ENCODE assay signal across 25 cellular contexts in the genomic region with DNA sequence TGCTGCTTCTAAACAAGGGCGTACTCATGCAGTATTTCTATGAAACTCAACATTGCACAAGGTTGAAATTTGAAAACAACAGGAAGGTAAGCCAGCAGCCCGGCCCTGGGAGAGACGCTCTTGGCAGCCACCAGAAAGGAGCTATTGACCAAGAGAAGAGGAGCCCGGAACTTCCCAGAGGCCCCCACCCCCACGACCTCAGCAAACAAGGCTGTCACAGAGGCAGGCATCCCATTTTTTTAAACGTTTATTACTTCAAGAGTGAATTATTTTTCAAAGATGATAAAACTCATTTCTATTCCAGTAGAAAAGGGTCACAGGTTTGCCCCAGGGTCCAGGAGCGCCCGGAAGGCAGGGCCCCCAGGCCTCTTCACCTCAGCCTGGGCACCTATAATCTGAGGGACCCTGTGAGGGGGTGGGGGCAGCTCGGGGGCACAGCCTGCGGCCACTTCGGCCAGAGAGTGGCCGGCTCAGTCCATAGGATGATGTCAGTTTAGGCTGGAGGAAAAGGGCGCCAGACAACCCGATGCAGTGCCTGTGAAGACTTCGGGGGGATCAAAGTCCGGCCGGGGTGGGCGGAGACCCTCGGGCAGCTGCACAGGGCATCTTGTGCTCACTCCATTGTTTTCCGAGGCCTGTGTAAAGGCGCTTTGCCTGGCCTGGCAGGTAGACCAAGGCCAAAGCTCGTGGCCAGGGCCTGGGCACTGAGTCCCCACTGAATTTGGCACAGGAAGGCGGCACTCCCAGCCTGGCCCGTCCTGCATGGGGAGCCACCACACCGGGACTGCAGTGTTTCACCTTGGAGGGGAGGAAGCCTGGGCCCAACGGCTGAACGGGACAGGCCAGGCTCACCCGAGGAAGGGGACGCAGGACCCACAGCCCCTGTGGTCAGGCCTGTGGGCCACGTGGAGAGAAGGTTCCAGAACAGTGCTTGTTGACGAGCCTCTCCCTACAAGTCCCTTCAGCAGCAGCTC.
DNase-seq lines count a peak whose midpoint lies in the region; ATAC-seq, FAIRE-seq and TF ChIP-seq lines count a peak whose summit lies in the region.
"Had no signal": no experiment of that assay in that cellular context is flagged by ENCODE, and none has a peak within 500 bp of the region (broad histone marks: within the 10 kb centered on the region; RNA-seq: fewer than 3 reads in every experiment).

No MANE protein-coding gene starts in this region.

- WGBS in HepG2 (ENCODE audit: low lambda C conversion rate) = 0% methylated on average over 10 of the region's 31 CpGs
- 77 to 78% methylated on average over 15 to 23 of the region's 31 CpGs for WGBS in testis, 2 donors

- peak in 1 of 2 experiments; percentile 30; a peak in 1 of 4 replicates for TF ChIP-seq EP300 in HepG2 (IDR thresholded peaks at IDR 0.05; ENCODE audit: low read depth in 2 of 2, low read length in 2 of 2)
- TF ChIP-seq EP300 in HepG2 (CRISPR knock-in tag; IDR thresholded peaks at IDR 0.05; ENCODE audit: borderline replicate concordance) = peak; percentile 43; the same call in 1 of the 2 replicates

- in situ Hi-C loops in HepG2 (cut with HindIII; ENCODE audit: extremely low pct_ligation_motif_present, low pct_unique_long_range_greater_than_20kb) = loop anchor here (10.0 kb wide), 1 partner anchor 733 kb away; no protein-coding TSS in a partner anchor

- H3K9ac ChIP-seq in HepG2 (ENCODE audit: insufficient read depth, low read depth, low read length) = peak overlapping the region; percentile 69
- H3K9ac ChIP-seq in colonic mucosa (ENCODE audit: low read depth in 2 of 2, low read length in 2 of 2) = no peak overlapping the region

- intact Hi-C loops in OCI-LY7 (cut with micrococcal nuclease; ENCODE audit: unreplicated experiment) (no loop called here), HepG2 (cut with micrococcal nuclease; ENCODE audit: unreplicated experiment) (loop anchor here (5.0 to 10.0 kb wide), 4 partner anchors 45 to 413 kb away; a partner anchor contains a TSS), testis (cut with DNase I; ENCODE audit: low total_unique reads) (no loop called here), colonic mucosa (cut with DNase I) (no loop called here)

- H3K4me1 Mint-ChIP-seq in stimulated activated memory B cell treated with anti-CD40 and anti-IgM and Interleukin-4, amounts not matched to agents 10 μg/mL and 1 μg/mL and 100 μg/mL, for 72 hours = peaks cover 67% of the 10 kb centered on the region

- H3K27me3 ChIP-seq in HepG2 (ENCODE audit: control insufficient read depth in 1 of 2, insufficient read depth in 2 of 2, low read length in 2 of 2) (no peaks in the 10 kb centered on the region), testis (no peaks in the 10 kb centered on the region), colonic mucosa (no peaks in the 10 kb centered on the region)
- H3K27me3 ChIP-seq: brain microvascular endothelial cell had no signal

- no peak overlapping the region for H3K27ac ChIP-seq in OCI-LY7 (ENCODE audit: low read depth, low read length, poor library complexity, severe bottlenecking)
- peak overlapping the region; percentile 83 for H3K27ac ChIP-seq in HepG2 (ENCODE audit: extremely low read length, insufficient read depth, low read length)
- no peak overlapping the region for H3K27ac ChIP-seq in testis
- H3K27ac ChIP-seq in colonic mucosa = no peak overlapping the region
- H3K27ac ChIP-seq: brain microvascular endothelial cell, HL-60 had no signal

- peak overlapping the region; percentile 87 for H3K27ac Mint-ChIP-seq in stimulated activated memory B cell treated with anti-CD40 and anti-IgM and Interleukin-4, amounts not matched to agents 10 μg/mL and 1 μg/mL and 100 μg/mL, for 72 hours
- H3K27ac Mint-ChIP-seq: activated B cell treated with CpG ODN at 0.5 μM for 24 hours; stimulated activated naive CD8-positive, alpha-beta T cell treated with anti-CD3 and anti-CD28 coated beads, Interleukin-15, Interleukin-2, amounts not matched to agents 100 ng/mL and 50 ng/mL, for 24 hours had no signal

- no peak overlapping the region for H3K4me2 ChIP-seq in OCI-LY7 (ENCODE audit: low read length)
- H3K4me2 ChIP-seq in HepG2 (ENCODE audit: low read depth, low read length) = peak overlapping the region; percentile 52

- H3K4me1 ChIP-seq in OCI-LY7 (ENCODE audit: insufficient read depth, low read length, poor library complexity, severe bottlenecking) = peaks cover 70% of the 10 kb centered on the region
- H3K4me1 ChIP-seq in HepG2 (ENCODE audit: insufficient read depth, low read length) = peaks cover 71% of the 10 kb centered on the region
- H3K4me1 ChIP-seq in testis = no peaks in the 10 kb centered on the region
- no peaks in the 10 kb centered on the region for H3K4me1 ChIP-seq in colonic mucosa

- H3K36me3 ChIP-seq in OCI-LY7 (ENCODE audit: insufficient read depth, low read length) (peaks cover 8% of the 10 kb centered on the region; the same call in 1 of the 2 replicates), HepG2 (replicated peaks in 1 of 2; ENCODE audit: control insufficient read depth in 1 of 2, insufficient read depth in 2 of 2, low read length in 2 of 2) (peaks cover 0 to 7% of the 10 kb centered on the region in 2 experiments; a peak in 2 of 5 replicates), testis (ENCODE audit: low read depth, missing control alignments) (no peaks in the 10 kb centered on the region), colonic mucosa (no peaks in the 10 kb centered on the region)

- no peak overlapping the region for H2AFZ ChIP-seq in OCI-LY7 (ENCODE audit: low read length)
- H2AFZ ChIP-seq in HepG2 (ENCODE audit: low read length) = no peak overlapping the region

- H3K9me3 ChIP-seq in OCI-LY7 (ENCODE audit: low read length) (no peaks in the 10 kb centered on the region), HepG2 (ENCODE audit: low read length) (no peaks in the 10 kb centered on the region), testis (no peaks in the 10 kb centered on the region), colonic mucosa (no peaks in the 10 kb centered on the region)
- H3K9me3 ChIP-seq: esophagus squamous epithelium had no signal

- FAIRE-seq in HepG2 (lab: Jason Lieb, UNC) (peak; percentile 55), D721Med (lab: Jason Lieb, UNC) (no peak)
- FAIRE-seq: colon had no signal

- no peaks in the 10 kb centered on the region for H3K9me2 ChIP-seq in OCI-LY7 (ENCODE audit: insufficient read depth, low read length)

- TF ChIP-seq RAD21 in HepG2 (CRISPR knock-in tag; IDR thresholded peaks at IDR 0.05) = no peak

- no peaks in the 10 kb centered on the region for H3K27me3 Mint-ChIP-seq in stimulated activated memory B cell treated with anti-CD40 and anti-IgM and Interleukin-4, amounts not matched to agents 10 μg/mL and 1 μg/mL and 100 μg/mL, for 72 hours

- TF ChIP-seq CTCF in OCI-LY7 (conservative IDR thresholded peaks at IDR 0.05; ENCODE audit: low read length) (no peak), choroid plexus epithelial cell (conservative IDR thresholded peaks at IDR 0.05; ENCODE audit: low read depth, low read length) (no peak), HepG2 (CRISPR knock-in tag; IDR thresholded peaks at IDR 0.05) (no peak; the same call in 1 of the 2 replicates), D721Med (IDR thresholded peaks at IDR 0.05; ENCODE audit: insufficient read depth, missing control alignments) (no peak), testis (IDR thresholded peaks at IDR 0.05) (no peak), colonic mucosa (IDR thresholded peaks at IDR 0.05) (no peak)

- CTCF ChIA-PET in OCI-LY7 (lab: Charles Lee; ENCODE audit: unreplicated experiment) (no interaction called here), HepG2 (lab: Yijun Ruan, JAX; ENCODE audit: low intra/inter-chr PET ratio, low total read pairs) (interaction anchor here (1.7 kb wide), 1 partner anchor 121 kb away, joined by 6 read pairs; no protein-coding TSS in a partner anchor)

- H3K36me3 Mint-ChIP-seq in stimulated activated memory B cell treated with anti-CD40 and anti-IgM and Interleukin-4, amounts not matched to agents 10 μg/mL and 1 μg/mL and 100 μg/mL, for 72 hours = peaks cover 18% of the 10 kb centered on the region

- peaks cover 4% of the 10 kb centered on the region for H3K9me3 Mint-ChIP-seq in stimulated activated memory B cell treated with anti-CD40 and anti-IgM and Interleukin-4, amounts not matched to agents 10 μg/mL and 1 μg/mL and 100 μg/mL, for 72 hours
- H3K9me3 Mint-ChIP-seq: activated B cell treated with CpG ODN at 0.5 μM for 24 hours had no signal

- TF ChIP-seq POLR2A in HepG2 (IDR thresholded peaks at IDR 0.05; ENCODE audit: insufficient read depth in 1 of 2, low read depth in 2 of 2, low read length in 2 of 2) = peak in 1 of 2 experiments; percentile 42; a peak in 1 of 4 replicates
- TF ChIP-seq POLR2A in testis (IDR thresholded peaks at IDR 0.05) = no peak

- no peak overlapping the region for H3K4me3 ChIP-seq in OCI-LY7 (ENCODE audit: low read depth, low read length, poor library complexity, severe bottlenecking)
- H3K4me3 ChIP-seq in choroid plexus epithelial cell (ENCODE audit: low read depth, low read length) = no peak overlapping the region
- peak overlapping the region; percentile 2 to 48 (median 16); a peak in 4 of 6 replicates for H3K4me3 ChIP-seq in HepG2 (replicated peaks in 1 of 3; ENCODE audit: insufficient read depth in 1 of 3, low read depth in 2 of 3, low read length in 3 of 3)
- H3K4me3 ChIP-seq in testis = no peak overlapping the region
- H3K4me3 ChIP-seq in colonic mucosa = no peak overlapping the region
- H3K4me3 ChIP-seq: esophagus squamous epithelium had no signal

- H4K20me1 ChIP-seq in OCI-LY7 (ENCODE audit: insufficient read depth, low read length) (no peaks in the 10 kb centered on the region), HepG2 (ENCODE audit: insufficient read depth, low read length) (no peaks in the 10 kb centered on the region)

- POLR2A ChIA-PET in OCI-LY7 (lab: Charles Lee) = no interaction called here
- POLR2A ChIA-PET in HepG2 (lab: Yijun Ruan, JAX) = interaction anchor here (0.7 to 2.4 kb wide), 15 partner anchors 44 to 1066 kb away, joined by 3 to 11 read pairs (median 4); a partner anchor contains a TSS

- H3K79me2 ChIP-seq in OCI-LY7 (ENCODE audit: insufficient read depth, low read depth, low read length) (no peaks in the 10 kb centered on the region), HepG2 (ENCODE audit: insufficient read depth, low read length) (no peaks in the 10 kb centered on the region)

- ATAC-seq in HepG2 = peak; percentile 70
- ATAC-seq in stimulated activated memory B cell treated with anti-CD40 and anti-IgM and Interleukin-4, amounts not matched to agents 10 μg/mL and 1 μg/mL and 100 μg/mL, for 72 hours = no peak
- ATAC-seq: PC-3, right cardiac atrium had no signal

- no peak overlapping the region for H3K4me3 Mint-ChIP-seq in stimulated activated memory B cell treated with anti-CD40 and anti-IgM and Interleukin-4, amounts not matched to agents 10 μg/mL and 1 μg/mL and 100 μg/mL, for 72 hours
- H3K4me3 Mint-ChIP-seq: activated B cell treated with CpG ODN at 0.5 μM for 24 hours; stimulated activated naive CD8-positive, alpha-beta T cell treated with anti-CD3 and anti-CD28 coated beads, Interleukin-15, Interleukin-2, amounts not matched to agents 100 ng/mL and 50 ng/mL, for 24 hours had no signal

- BruUV-seq in OCI-LY7 (replicated peaks; lab: Mats Ljungman, UMichigan) (TSS peak; percentile 43), HepG2 (replicated peaks; lab: Mats Ljungman, UMichigan) (TSS peak; percentile 82)

- DNase-seq in OCI-LY7 (ENCODE audit: low spot score) (no peak), choroid plexus epithelial cell (ENCODE audit: low read depth) (peak; percentile 43), HepG2 (ENCODE audit: low spot score) (peak; percentile 91), D721Med (ENCODE audit: insufficient read length, low spot score) (no peak), testis (no peak), colonic mucosa (no peak)
- DNase-seq in stimulated activated CD4-positive, alpha-beta T cell treated with anti-CD3 and anti-CD28 coated beads, Interleukin-2, amount 100 ng/mL, for 48 hours = no peak
- DNase-seq: activated B cell treated with CpG ODN at 0.5 μM for 24 hours; activated effector memory CD4-positive, alpha-beta T cell treated with anti-CD3 and anti-CD28 coated beads, Interleukin-2, amount 50 U/mL, for 16 hours; brain microvascular endothelial cell; EL; esophagus squamous epithelium; kidney glomerular epithelial cell; NCI-H1092; NCI-H2029; NCI-H345; NCI-H774; PC-3; SHP77; trophoblast cell had no signal

Comparison
In these comparisons a context has a peak if more than half of its experiments do, and no peak if none do; other contexts are left out.
1. DNase-seq: peak in choroid plexus epithelial cell (single experiment) and HepG2 (single experiment); none in OCI-LY7 (single experiment), stimulated activated CD4-positive, alpha-beta T cell treated with anti-CD3 and anti-CD28 coated beads, Interleukin-2, amount 100 ng/mL, for 48 hours (0 of 2), D721Med (single experiment), testis (single experiment) and colonic mucosa (single experiment).
2. H3K4me3 ChIP-seq: peak in HepG2 (3 of 3); none in OCI-LY7 (single experiment), choroid plexus epithelial cell (single experiment), testis (0 of 2) and colonic mucosa (single experiment).